20 cellular contexts compared by ENCODE assay signal in genomic region chr5:5065472-5065871, GRCh38.
"Had no signal": no experiment of that assay in that cellular context is flagged by ENCODE, and none has a peak within 500 bp of the region (broad histone marks: within the 10 kb centered on the region; RNA-seq: fewer than 3 reads in every experiment).

No MANE protein-coding gene starts in this region.

- H2AFZ ChIP-seq: PC-9 had no signal

- H3K4me3 ChIP-seq: adrenal gland, breast epithelium, MG63, PC-9 had no signal

- H3K4me2 ChIP-seq: PC-9 had no signal

- H3K36me3 ChIP-seq: adrenal gland, breast epithelium, MG63 had no signal

- H3K9me3 ChIP-seq: adrenal gland, breast epithelium, MG63 had no signal

- DNase-seq: activated B cell treated with CpG ODN at 0.5 μM for 24 hours; activated CD4-positive, alpha-beta memory T cell treated with anti-CD3 and anti-CD28 coated beads for 36 hours; activated CD4-positive, alpha-beta T cell treated with anti-CD3 and anti-CD28 coated beads for 1 hour; activated CD4-positive, alpha-beta T cell treated with anti-CD3 and anti-CD28 coated beads, Interleukin-2, amount 10 ng/mL, durations not matched to agents 7 days and 5 days; activated CD8-positive, alpha-beta memory T cell treated with anti-CD3 and anti-CD28 coated beads for 24 hours; activated naive CD4-positive, alpha-beta T cell treated with anti-CD3 and anti-CD28 coated beads, Interleukin-2, amount 50 U/mL, for 16 hours; activated naive CD8-positive, alpha-beta T cell treated with anti-CD3 and anti-CD28 coated beads, Interleukin-2, amount 10 ng/mL, durations not matched to agents 7 days and 5 days; activated T-cell treated with anti-CD3 and anti-CD28 coated beads, Interleukin-2, amount 50 U/mL, for 72 hours; adrenal gland; caudate nucleus; MG63; NCI-H1048; NCI-H146; NCI-H187 treated with DMSO at 0.1 percent for 48 hours; NCI-H2081 treated with DMSO at 0.1 percent for 48 hours; NCI-H446; NCI-H524; PC-9; SHP77 treated with DMSO at 0.1 percent for 48 hours had no signal

- H3K27ac ChIP-seq: adrenal gland, breast epithelium, PC-9 had no signal

- ATAC-seq: activated T-cell treated with anti-CD3 and anti-CD28 coated beads, Interleukin-2, amount 50 U/mL, for 72 hours had no signal

- H3K4me1 ChIP-seq: adrenal gland, breast epithelium had no signal

- H3K27me3 ChIP-seq: adrenal gland, breast epithelium had no signal
